8 cellular contexts compared by ENCODE assay signal in genomic region chr12:102480401-102480800, GRCh38. TPM values are rescaled to one million over a fixed set of nuclear protein-coding genes. Genes with fewer than 3 reads are reported as not detected.
DNase-seq lines count a peak whose midpoint lies in the region; ATAC-seq, FAIRE-seq and TF ChIP-seq lines count a peak whose summit lies in the region.

Gene IGF1 (minus strand): TSS chr12:102480563. CDS start chr12:102480381, 182 bp downstream.

- peak; percentile 21 for TF ChIP-seq CTCF in 22Rv1 (IDR thresholded peaks at IDR 0.05)
- peak; percentile 65 for TF ChIP-seq CTCF in chondrocyte (IDR thresholded peaks at IDR 0.05)

- no peak for ATAC-seq in activated T-helper 17 cell treated with anti-CD3 and anti-CD28 coated beads, Interleukin-2, amount 50 U/mL, for 72 hours (replicated peaks)
- ATAC-seq in HG03196 (IDR thresholded peaks at IDR 0.05; ENCODE audit: unreplicated experiment) = no peak

- H3K27me3 Mint-ChIP-seq in chondrocyte (ENCODE audit: low read depth) = peaks cover 2% of the 10 kb centered on the region
- peaks cover 14% of the 10 kb centered on the region for H3K27me3 Mint-ChIP-seq in activated T-helper 17 cell treated with anti-CD3 and anti-CD28 coated beads, Interleukin-2, amount 50 U/mL, for 72 hours

- FAIRE-seq in urothelium cell line (lab: Jason Lieb, UNC) = no peak

- H3K4me3 Mint-ChIP-seq in chondrocyte (ENCODE audit: unreplicated experiment) = no peak within 1 kb of the TSS
- no peak within 1 kb of the TSS for H3K4me3 Mint-ChIP-seq in activated T-helper 17 cell treated with anti-CD3 and anti-CD28 coated beads, Interleukin-2, amount 50 U/mL, for 72 hours

- no peaks in the 10 kb centered on the region for H3K36me3 Mint-ChIP-seq in chondrocyte (ENCODE audit: low read depth)
- no peaks in the 10 kb centered on the region for H3K36me3 Mint-ChIP-seq in activated T-helper 17 cell treated with anti-CD3 and anti-CD28 coated beads, Interleukin-2, amount 50 U/mL, for 72 hours (ENCODE audit: low read depth)

- H3K27ac Mint-ChIP-seq in chondrocyte (ENCODE audit: unreplicated experiment) = no peak within 1 kb of the TSS
- H3K27ac Mint-ChIP-seq in activated T-helper 17 cell treated with anti-CD3 and anti-CD28 coated beads, Interleukin-2, amount 50 U/mL, for 72 hours = no peak within 1 kb of the TSS

- H3K4me1 Mint-ChIP-seq in chondrocyte (ENCODE audit: low read depth) = peaks cover 12% of the 10 kb centered on the region
- peaks cover 10% of the 10 kb centered on the region for H3K4me1 Mint-ChIP-seq in activated T-helper 17 cell treated with anti-CD3 and anti-CD28 coated beads, Interleukin-2, amount 50 U/mL, for 72 hours

- peak within 1 kb of the TSS; percentile 75 for H3K27ac ChIP-seq in 22Rv1

- H3K9me3 Mint-ChIP-seq in chondrocyte (ENCODE audit: low read depth) = no peaks in the 10 kb centered on the region
- H3K9me3 Mint-ChIP-seq in activated T-helper 17 cell treated with anti-CD3 and anti-CD28 coated beads, Interleukin-2, amount 50 U/mL, for 72 hours = no peaks in the 10 kb centered on the region

- DNase-seq in LHCN-M2 (ENCODE audit: low read depth) (peak; percentile 47), chondrocyte (ENCODE audit: low spot score) (no peak), mesenteric fat pad (ENCODE audit: low spot score) (no peak), urothelium cell line (ENCODE audit: low spot score) (no peak)
- DNase-seq in activated CD8-positive, alpha-beta memory T cell treated with anti-CD3 and anti-CD28 coated beads for 24 hours = no peak

RNA-seq across cellular contexts. Expression of gene IGF1, which starts in this region (rescaled TPM):
- not detected in 2 replicates for total RNA-seq in LHCN-M2 (2014; rRNA removed)
- not detected for polyA plus RNA-seq in LHCN-M2 (2012)
- 0.64 to 1.4 TPM (median 1.3 TPM) in 3 replicates for total RNA-seq in chondrocyte
- total RNA-seq in mesenteric fat pad = 415 TPM
- 1 to 10 TPM in 1 of 2 donors, not detected in 1; 1.0 TPM for total RNA-seq in activated T-helper 17 cell treated with anti-CD3 and anti-CD28 coated beads, Interleukin-2, amount 50 U/mL, for 72 hours

Comparison
In these comparisons a context has a peak if more than half of its experiments do, and no peak if none do; other contexts are left out.
1. RNA of gene IGF1 (total RNA-seq): 415 TPM in mesenteric fat pad (single experiment); 0.64 to 1.4 TPM in chondrocyte, 1.0 TPM in activated T-helper 17 cell treated with anti-CD3 and anti-CD28 coated beads, Interleukin-2, amount 50 U/mL, for 72 hours and not detected in LHCN-M2; every median in the first group is over 100 times any median in the second.
2. Peak in DNase-seq in LHCN-M2; RNA of the gene not detected or under 1 TPM.